In the genomic region with DNA sequence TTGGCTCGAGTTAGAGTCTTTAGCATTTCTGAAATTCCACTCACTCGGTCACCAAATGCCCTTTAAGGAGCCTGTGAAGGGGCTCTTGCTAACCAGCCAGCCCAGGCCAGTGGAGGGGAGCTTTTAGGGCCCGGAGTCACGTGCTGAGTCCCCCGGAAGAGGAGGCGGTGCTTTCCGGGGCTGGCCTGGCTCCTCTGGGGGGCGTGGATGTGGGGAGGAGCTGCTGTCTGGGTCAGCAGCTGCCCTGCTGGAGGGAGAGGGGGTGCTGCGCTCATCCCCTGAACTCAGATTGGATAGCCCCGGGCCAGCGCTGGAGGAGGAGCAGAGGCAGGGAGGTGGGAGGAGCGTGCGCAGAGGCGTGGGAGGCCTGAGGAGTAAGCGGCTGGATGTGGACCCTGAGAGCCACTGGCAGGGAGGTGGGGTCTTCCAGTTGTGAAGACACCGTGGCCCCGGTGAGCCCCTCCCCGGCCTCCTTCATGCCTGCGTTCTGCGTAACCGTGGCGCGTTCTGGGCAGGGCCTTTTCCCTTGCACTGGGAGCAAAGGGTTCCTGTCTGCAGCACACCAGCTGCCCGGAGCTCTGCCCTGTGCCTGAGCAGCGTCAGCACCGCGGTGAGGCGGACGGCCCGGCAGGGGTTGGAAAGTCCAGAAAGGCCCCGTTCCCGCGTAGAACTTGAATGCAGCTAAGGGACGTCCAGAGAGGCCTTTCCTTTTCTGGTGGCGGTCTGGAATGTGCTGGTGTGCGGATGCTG, we compare ENCODE assay signal across 8 cellular contexts. TPM values are rescaled to one million over a fixed set of nuclear protein-coding genes. Genes with fewer than 3 reads are reported as not detected.
DNase-seq lines count a peak whose midpoint lies in the region; ATAC-seq and TF ChIP-seq lines count a peak whose summit lies in the region.

No MANE protein-coding gene starts in this region.

- H3K9me3 ChIP-seq in thyroid gland = no peaks in the 10 kb centered on the region

- DNase-seq in AG09319 (ENCODE audit: extremely low read depth, low read depth) (peak; percentile 83), T follicular helper cell (ENCODE audit: low read depth) (peak; percentile 28), anterior cingulate cortex (lab: John Stamatoyannopoulos, UW) (peak; percentile 15 to 92 (median 81)), left cardiac atrium (peak; percentile 92), osteocyte (ENCODE audit: extremely low spot score, unreplicated experiment) (peak; percentile 93), thyroid gland (peak; percentile 98 to 99)

- peak overlapping the region; percentile 90 for H3K27ac Mint-ChIP-seq in osteocyte (ENCODE audit: unreplicated experiment)

- no peaks in the 10 kb centered on the region for H3K9me3 Mint-ChIP-seq in osteocyte (ENCODE audit: unreplicated experiment)

- peak in 1 of 2 donors; percentile 49 for TF ChIP-seq POLR2A in thyroid gland (IDR thresholded peaks at IDR 0.05)

- intact Hi-C loops in left cardiac atrium (cut with DNase I) (no loop called here), thyroid gland (cut with DNase I) (no loop called here)

- peak overlapping the region in 1 of 3 donors; percentile 32 for H3K4me3 ChIP-seq in thyroid gland (replicated peaks in 1 of 3)

- no peaks in the 10 kb centered on the region for H3K27me3 Mint-ChIP-seq in osteocyte (ENCODE audit: unreplicated experiment)

- TF ChIP-seq CTCF in AG09319 (IDR thresholded peaks at IDR 0.05; ENCODE audit: low read depth, low read length) (no peak), osteocyte (IDR thresholded peaks at IDR 0.05) (no peak), thyroid gland (IDR thresholded peaks at IDR 0.05) (peak in 2 of 6 experiments; percentile 0 to 19)

- peak overlapping the region in 2 of 3 donors; percentile 73 to 85 for H3K27ac ChIP-seq in thyroid gland

- H3K36me3 Mint-ChIP-seq in osteocyte (ENCODE audit: unreplicated experiment) = peaks cover 18% of the 10 kb centered on the region

- peak overlapping the region; percentile 69 for H3K4me3 Mint-ChIP-seq in osteocyte (ENCODE audit: unreplicated experiment)

- H3K4me1 ChIP-seq in thyroid gland = peaks cover 39 to 48% of the 10 kb centered on the region in 2 donors

- no peaks in the 10 kb centered on the region for H3K27me3 ChIP-seq in thyroid gland

- peak; percentile 90 for ATAC-seq in GM21737 (IDR thresholded peaks at IDR 0.05; ENCODE audit: unreplicated experiment)
- ATAC-seq in left cardiac atrium = peak; percentile 98 to 99
- no peak for ATAC-seq in GM19455 (IDR thresholded peaks at IDR 0.05; ENCODE audit: unreplicated experiment)

- H3K36me3 ChIP-seq in thyroid gland = peaks cover 13 to 18% of the 10 kb centered on the region in 2 donors

- peaks cover 24% of the 10 kb centered on the region for H3K4me1 Mint-ChIP-seq in osteocyte (ENCODE audit: unreplicated experiment)

- WGBS in thyroid gland, 2 donors = 3 to 7% methylated on average over 15 to 28 of the region's 36 CpGs

RNA-seq across cellular contexts. Expression of gene MAEA, which starts 19.7 kb away (rescaled TPM):
- total RNA-seq in left cardiac atrium (10 to 100 TPM; 41.9 to 59.3 TPM), osteocyte (62.5 and 62.9 TPM in 2 replicates), thyroid gland (10 to 100 TPM; 85.3 to 99.5 (median 87.3) TPM)

RNA-seq across cellular contexts. Expression of gene UVSSA, which starts 37.6 kb away (rescaled TPM):
- total RNA-seq in left cardiac atrium (1 to 10 TPM; 7.9 to 8.4 TPM), osteocyte (25.3 and 26.7 TPM in 2 replicates), thyroid gland (10 to 100 TPM; 16.7 to 38.7 (median 27.7) TPM)

Comparison
In these comparisons a context has a peak if more than half of its experiments do, and no peak if none do; other contexts are left out.
1. DNase-seq: peak in every context shown above with its lines; median percentile 98 in thyroid gland; 93 in osteocyte; 92 in left cardiac atrium; 83 in AG09319; 81 in anterior cingulate cortex; 28 in T follicular helper cell.